ENCODE assay signal across 8 cellular contexts in the genomic region with DNA sequence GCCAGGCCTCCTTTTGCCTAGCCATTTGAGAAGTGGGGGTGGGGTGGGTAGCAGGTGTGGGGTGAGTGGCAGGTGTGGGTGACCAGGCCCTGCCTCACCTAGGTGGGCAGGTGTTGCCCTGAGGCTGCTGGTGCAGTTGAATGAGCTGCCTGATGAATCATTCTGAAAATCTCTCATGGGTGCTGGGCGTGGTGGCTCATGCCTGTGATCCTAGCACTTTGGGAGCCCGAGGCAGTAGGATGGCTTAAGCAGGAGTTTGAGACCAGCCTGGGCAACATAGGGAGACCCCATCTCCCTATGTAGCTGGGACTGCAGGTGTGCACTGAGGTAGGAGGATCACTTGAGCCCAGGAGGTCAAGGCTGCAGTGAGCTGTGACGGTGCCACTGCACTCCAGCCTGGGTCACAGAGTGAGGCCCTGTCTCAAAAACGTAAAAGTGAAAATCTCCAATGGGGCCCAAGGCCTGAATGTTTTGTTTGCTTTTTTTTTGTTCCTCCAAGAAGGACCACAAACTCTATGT. TPM values are rescaled to one million over a fixed set of nuclear protein-coding genes. Genes with fewer than 3 reads are reported as not detected.
A peak's percentile ranks its signal among the peaks of the same experiment; 100 is the strongest.
DNase-seq lines count a peak whose midpoint lies in the region; ATAC-seq lines count a peak whose summit lies in the region.

No MANE protein-coding gene starts in this region.

- peak in 2 of 3 experiments; percentile 36 to 58 for DNase-seq in NCI-H1417 (lab: John Stamatoyannopoulos, UW)
- no peak for DNase-seq in NCI-H1417 treated with DMSO at 0.1 percent for 48 hours (lab: John Stamatoyannopoulos, UW)
- DNase-seq in RPMI7951 (ENCODE audit: low read depth): peak; percentile 55
- DNase-seq in GDM1 (lab: John Stamatoyannopoulos, UW): no peak
- DNase-seq in SK-N-DZ (ENCODE audit: low spot score): no peak
- DNase-seq in MV-4-11 (lab: John Stamatoyannopoulos, UW): no peak

- peak; percentile 61 for ATAC-seq in HG02759 (IDR thresholded peaks at IDR 0.05; ENCODE audit: unreplicated experiment)
- ATAC-seq in esophagus mucosa: peak; percentile 90

RNA-seq across cellular contexts. Expression of a gene that starts 17.7 kb away (rescaled TPM):
- 56.4 and 67.0 TPM in 2 replicates for total RNA-seq in RPMI7951 (2014; rRNA removed; shearing (Covaris generic))
- total RNA-seq in esophagus mucosa: 94.6 TPM
- 34.6 and 36.3 TPM in 2 replicates for polyA plus RNA-seq in SK-N-DZ (2014; cell fraction: cytosol; rRNA removed)
- 16.0 and 16.4 TPM in 2 replicates for polyA plus RNA-seq in SK-N-DZ (2014; cell fraction: nucleus; rRNA removed)

Comparison
In these comparisons a context has a peak if more than half of its experiments do, and no peak if none do; other contexts are left out.
1. DNase-seq: peak in NCI-H1417 (2 of 3) and RPMI7951 (single experiment); none in NCI-H1417 treated with DMSO at 0.1 percent for 48 hours (single experiment), GDM1 (single experiment), SK-N-DZ (single experiment) and MV-4-11 (single experiment).